10 cellular contexts compared by ENCODE assay signal in genomic region chr20:57999465-58000111, GRCh38.
DNase-seq lines count a peak whose midpoint lies in the region; ATAC-seq and TF ChIP-seq lines count a peak whose summit lies in the region.
"Had no signal": no experiment of that assay in that cellular context is flagged by ENCODE, and none has a peak within 500 bp of the region (broad histone marks: within the 10 kb centered on the region; RNA-seq: fewer than 3 reads in every experiment).

No MANE protein-coding gene starts in this region.

- H3K18ac ChIP-seq in mesendoderm (ENCODE audit: low read length): no peak overlapping the region

- no peak overlapping the region for H3K9ac ChIP-seq in mesendoderm (ENCODE audit: low read length)

- no peak for TF ChIP-seq POLR2A in vagina (IDR thresholded peaks at IDR 0.05)

- peak overlapping the region; percentile 50 for H3K56ac ChIP-seq in mesendoderm (ENCODE audit: low read length)

- peaks cover 11% of the 10 kb centered on the region for H3K4me1 Mint-ChIP-seq in activated naive CD8-positive, alpha-beta T cell treated with anti-CD3 and anti-CD28 coated beads for 36 hours
- H3K4me1 Mint-ChIP-seq in activated naive CD8-positive, alpha-beta T cell treated with anti-CD3 and anti-CD28 coated beads, Interleukin-2, amount 50 U/mL, for 24 hours: peaks cover 14% of the 10 kb centered on the region

- H2BK15ac ChIP-seq in mesendoderm (replicated peaks; ENCODE audit: low read depth): no peak overlapping the region

- intact Hi-C loops in vagina (cut with DNase I): no loop called here

- no peak overlapping the region for H2BK5ac ChIP-seq in mesendoderm (ENCODE audit: low read length)

- no peak overlapping the region for H3K27ac Mint-ChIP-seq in activated naive CD8-positive, alpha-beta T cell treated with anti-CD3 and anti-CD28 coated beads for 36 hours
- no peak overlapping the region for H3K27ac Mint-ChIP-seq in activated naive CD8-positive, alpha-beta T cell treated with anti-CD3 and anti-CD28 coated beads, Interleukin-2, amount 50 U/mL, for 24 hours

- H4K8ac ChIP-seq in mesendoderm (ENCODE audit: low read depth, low read length): no peak overlapping the region

- no peak overlapping the region for H4K5ac ChIP-seq in mesendoderm (ENCODE audit: low read length)

- H3K9me3 Mint-ChIP-seq in activated naive CD8-positive, alpha-beta T cell treated with anti-CD3 and anti-CD28 coated beads for 36 hours: no peaks in the 10 kb centered on the region
- H3K9me3 Mint-ChIP-seq in activated naive CD8-positive, alpha-beta T cell treated with anti-CD3 and anti-CD28 coated beads, Interleukin-2, amount 50 U/mL, for 24 hours: no peaks in the 10 kb centered on the region

- H3K4me2 ChIP-seq in mesendoderm (ENCODE audit: low read length): no peak overlapping the region
- H3K4me2 ChIP-seq: smooth muscle cell had no signal

- DNase-seq in activated naive CD8-positive, alpha-beta T cell treated with anti-CD3 and anti-CD28 coated beads for 36 hours: no peak
- no peak for DNase-seq in activated naive CD8-positive, alpha-beta T cell treated with anti-CD3 and anti-CD28 coated beads, Interleukin-2, amount 50 U/mL, for 24 hours
- DNase-seq in mesendoderm (peak; percentile 3), vagina (ENCODE audit: extremely low spot score in 2 of 2) (no peak), GOT3 (lab: John Stamatoyannopoulos, UW) (no peak), omental fat pad (ENCODE audit: low spot score) (no peak)
- DNase-seq: activated CD4-positive, alpha-beta T cell treated with anti-CD3 and anti-CD28 coated beads, Interleukin-2, amount 50 U/mL, for 48 hours had no signal

- no peaks in the 10 kb centered on the region for H3K27me3 ChIP-seq in mesendoderm (ENCODE audit: insufficient read depth, low read length, poor library complexity)
- no peaks in the 10 kb centered on the region for H3K27me3 ChIP-seq in vagina

- no peaks in the 10 kb centered on the region for H3K9me3 ChIP-seq in vagina

- H3K79me2 ChIP-seq in mesendoderm (ENCODE audit: control insufficient read depth, insufficient read depth, low read length): no peaks in the 10 kb centered on the region

- no peak for ATAC-seq in activated naive CD8-positive, alpha-beta T cell treated with anti-CD3 and anti-CD28 coated beads, Interleukin-2, amount 50 U/mL, for 24 hours
- ATAC-seq in omental fat pad (ENCODE audit: low FRiP score) (no peak), GM21723 (IDR thresholded peaks at IDR 0.05; ENCODE audit: unreplicated experiment) (no peak)

- no peak overlapping the region for H3K23ac ChIP-seq in mesendoderm (ENCODE audit: low read length)

- H3K36me3 ChIP-seq in mesendoderm (ENCODE audit: control insufficient read depth, insufficient read depth, low read length) (no peaks in the 10 kb centered on the region), vagina (no peaks in the 10 kb centered on the region)

- no peak overlapping the region for H2BK120ac ChIP-seq in mesendoderm (ENCODE audit: low read depth, low read length)

- H3K4me1 ChIP-seq in mesendoderm (ENCODE audit: control insufficient read depth, low read depth, low read length) (no peaks in the 10 kb centered on the region), vagina (peaks cover 50% of the 10 kb centered on the region)

- H3K4me3 ChIP-seq in mesendoderm (ENCODE audit: low read length) (no peak overlapping the region), vagina (no peak overlapping the region)
- H3K4me3 ChIP-seq: smooth muscle cell had no signal

- no CpG with 5 or more reads among the region's 17 CpGs for WGBS in mesendoderm (ENCODE audit: extremely low coverage, insufficient coverage, low lambda C conversion rate)

- H3K27ac ChIP-seq in cingulate gyrus (ENCODE audit: low read depth, low read length): peak overlapping the region; percentile 43
- no peak overlapping the region for H3K27ac ChIP-seq in mesendoderm (ENCODE audit: low read depth, low read length)
- peak overlapping the region; percentile 40 for H3K27ac ChIP-seq in vagina

- H2AK5ac ChIP-seq in mesendoderm (ENCODE audit: low read length): no peak overlapping the region

- H3K4me3 Mint-ChIP-seq in activated naive CD8-positive, alpha-beta T cell treated with anti-CD3 and anti-CD28 coated beads for 36 hours: peak overlapping the region; percentile 4
- H3K4me3 Mint-ChIP-seq in activated naive CD8-positive, alpha-beta T cell treated with anti-CD3 and anti-CD28 coated beads, Interleukin-2, amount 50 U/mL, for 24 hours: no peak overlapping the region

- TF ChIP-seq CTCF in vagina (IDR thresholded peaks at IDR 0.05) (no peak), omental fat pad (IDR thresholded peaks at IDR 0.05) (no peak)

- peaks cover 17% of the 10 kb centered on the region for H3K27me3 Mint-ChIP-seq in activated naive CD8-positive, alpha-beta T cell treated with anti-CD3 and anti-CD28 coated beads for 36 hours
- peaks cover 29% of the 10 kb centered on the region for H3K27me3 Mint-ChIP-seq in activated naive CD8-positive, alpha-beta T cell treated with anti-CD3 and anti-CD28 coated beads, Interleukin-2, amount 50 U/mL, for 24 hours

- no peak overlapping the region for H3K4ac ChIP-seq in mesendoderm (ENCODE audit: low read depth, low read length)

- no peaks in the 10 kb centered on the region for H3K36me3 Mint-ChIP-seq in activated naive CD8-positive, alpha-beta T cell treated with anti-CD3 and anti-CD28 coated beads for 36 hours
- no peaks in the 10 kb centered on the region for H3K36me3 Mint-ChIP-seq in activated naive CD8-positive, alpha-beta T cell treated with anti-CD3 and anti-CD28 coated beads, Interleukin-2, amount 50 U/mL, for 24 hours (ENCODE audit: low read depth)

- no peaks in the 10 kb centered on the region for H3K79me1 ChIP-seq in mesendoderm (ENCODE audit: low read length)
